21 cellular contexts compared by ENCODE assay signal in genomic region chr19:14035706-14036105, GRCh38. TPM values are rescaled to one million over a fixed set of nuclear protein-coding genes. Genes with fewer than 3 reads are reported as not detected.
"Had no signal": no experiment of that assay in that cellular context is flagged by ENCODE, and none has a peak within 500 bp of the region (broad histone marks: within the 10 kb centered on the region; RNA-seq: fewer than 3 reads in every experiment).

No MANE protein-coding gene starts in this region.

- H3K4me3 ChIP-seq: breast epithelium, lower lobe of right lung, tibial nerve, uterus had no signal

- H3K9me3 ChIP-seq: breast epithelium, lower lobe of right lung, tibial nerve, uterus had no signal

- H3K27ac ChIP-seq: breast epithelium, epithelial cell of prostate, lower lobe of right lung, tibial nerve, uterus had no signal

- H3K4me1 ChIP-seq: uterus had no signal

- H3K9me3 Mint-ChIP-seq: activated CD4-positive, alpha-beta T cell treated with anti-CD3 and anti-CD28 coated beads, Interleukin-2, amount 10 ng/mL, durations not matched to agents 24 days and 14 days; activated naive CD8-positive, alpha-beta T cell treated with anti-CD3 and anti-CD28 coated beads for 36 hours; effector memory CD8-positive, alpha-beta T cell; naive B cell; stimulated activated naive B cell treated with anti-CD40 and anti-IgM and Interleukin-4, amounts not matched to agents 10 μg/mL and 1 μg/mL and 100 μg/mL, for 72 hours had no signal

- DNase-seq: activated CD4-positive, alpha-beta T cell treated with anti-CD3 and anti-CD28 coated beads, Interleukin-2, amount 10 ng/mL, durations not matched to agents 24 days and 14 days; activated CD4-positive, CD25-positive, alpha-beta regulatory T cell; activated CD8-positive, alpha-beta memory T cell treated with anti-CD3 and anti-CD28 coated beads, Interleukin-2, amount 50 U/mL, for 4 hours; activated CD8-positive, alpha-beta T cell treated with anti-CD3 and anti-CD28 coated beads, Interleukin-2, amount 10 ng/mL, durations not matched to agents 7 days and 5 days; activated naive CD8-positive, alpha-beta T cell treated with anti-CD3 and anti-CD28 coated beads for 36 hours; amygdala; dermis blood vessel endothelial cell; effector memory CD8-positive, alpha-beta T cell; kidney glomerular epithelial cell; lower lobe of right lung; naive B cell; retina; stimulated activated naive B cell treated with anti-CD40 and anti-IgM and Interleukin-4, amounts not matched to agents 10 μg/mL and 1 μg/mL and 100 μg/mL, for 72 hours; uterus had no signal

- H3K36me3 ChIP-seq: breast epithelium, tibial nerve, uterus had no signal

- ATAC-seq: activated CD8-positive, alpha-beta T cell treated with anti-CD3 and anti-CD28 coated beads, Interleukin-2, amount 10 ng/mL, durations not matched to agents 7 days and 5 days; effector memory CD8-positive, alpha-beta T cell; lower lobe of right lung; stimulated activated naive B cell treated with anti-CD40 and anti-IgM and Interleukin-4, amounts not matched to agents 10 μg/mL and 1 μg/mL and 100 μg/mL, for 72 hours had no signal

- H3K4me3 Mint-ChIP-seq: activated CD4-positive, alpha-beta T cell treated with anti-CD3 and anti-CD28 coated beads, Interleukin-2, amount 10 ng/mL, durations not matched to agents 24 days and 14 days; activated CD8-positive, alpha-beta T cell treated with anti-CD3 and anti-CD28 coated beads, Interleukin-2, amount 10 ng/mL, durations not matched to agents 7 days and 5 days; activated naive CD8-positive, alpha-beta T cell treated with anti-CD3 and anti-CD28 coated beads for 36 hours; effector memory CD8-positive, alpha-beta T cell; stimulated activated naive B cell treated with anti-CD40 and anti-IgM and Interleukin-4, amounts not matched to agents 10 μg/mL and 1 μg/mL and 100 μg/mL, for 72 hours had no signal

- H3K27me3 Mint-ChIP-seq: activated CD4-positive, alpha-beta T cell treated with anti-CD3 and anti-CD28 coated beads, Interleukin-2, amount 10 ng/mL, durations not matched to agents 24 days and 14 days; activated naive CD8-positive, alpha-beta T cell treated with anti-CD3 and anti-CD28 coated beads for 36 hours; effector memory CD8-positive, alpha-beta T cell; naive B cell; stimulated activated naive B cell treated with anti-CD40 and anti-IgM and Interleukin-4, amounts not matched to agents 10 μg/mL and 1 μg/mL and 100 μg/mL, for 72 hours had no signal

- H3K27me3 ChIP-seq: breast epithelium had no signal

- H3K27ac Mint-ChIP-seq: activated naive CD8-positive, alpha-beta T cell treated with anti-CD3 and anti-CD28 coated beads for 36 hours; stimulated activated naive B cell treated with anti-CD40 and anti-IgM and Interleukin-4, amounts not matched to agents 10 μg/mL and 1 μg/mL and 100 μg/mL, for 72 hours had no signal

- H3K36me3 Mint-ChIP-seq: naive B cell had no signal

RNA-seq across cellular contexts. Expression of gene RLN3, which starts 7.8 kb away (rescaled TPM):
- total RNA-seq: activated CD4-positive, alpha-beta T cell treated with anti-CD3 and anti-CD28 coated beads, Interleukin-2, amount 10 ng/mL, durations not matched to agents 24 days and 14 days; activated CD8-positive, alpha-beta T cell treated with anti-CD3 and anti-CD28 coated beads, Interleukin-2, amount 10 ng/mL, durations not matched to agents 7 days and 5 days; activated naive CD8-positive, alpha-beta T cell treated with anti-CD3 and anti-CD28 coated beads for 36 hours; breast epithelium; cerebellum; dermis blood vessel endothelial cell; glomerular endothelial cell; lower lobe of right lung; mononuclear cell; subcutaneous adipose tissue; tibial nerve; uterus had no signal

RNA-seq across cellular contexts. Expression of gene PALM3, which starts 26.2 kb away (rescaled TPM):
- total RNA-seq: activated CD4-positive, alpha-beta T cell treated with anti-CD3 and anti-CD28 coated beads, Interleukin-2, amount 10 ng/mL, durations not matched to agents 24 days and 14 days; activated CD8-positive, alpha-beta T cell treated with anti-CD3 and anti-CD28 coated beads, Interleukin-2, amount 10 ng/mL, durations not matched to agents 7 days and 5 days; activated naive CD8-positive, alpha-beta T cell treated with anti-CD3 and anti-CD28 coated beads for 36 hours; dermis blood vessel endothelial cell; glomerular endothelial cell; subcutaneous adipose tissue had no signal
